In genomic region chr12:87866602-87867292, GRCh38 we compare ENCODE assay signal across 11 cellular contexts.
DNase-seq lines count a peak whose midpoint lies in the region; ATAC-seq, FAIRE-seq and TF ChIP-seq lines count a peak whose summit lies in the region.
"Had no signal": no experiment of that assay in that cellular context is flagged by ENCODE, and none has a peak within 500 bp of the region (broad histone marks: within the 10 kb centered on the region; RNA-seq: fewer than 3 reads in every experiment).

No MANE protein-coding gene starts in this region.

- no peaks in the 10 kb centered on the region for H3K4me1 ChIP-seq in small intestine (ENCODE audit: control insufficient read depth in 2 of 2, insufficient read depth in 1 of 2, low read depth in 1 of 2, low read length in 1 of 2)
- no peaks in the 10 kb centered on the region for H3K4me1 ChIP-seq in effector memory CD4-positive, alpha-beta T cell (ENCODE audit: control insufficient read depth, insufficient read depth, low read length, poor library complexity, severe bottlenecking)
- H3K4me1 ChIP-seq: body of pancreas, prostate gland had no signal

- H3K36me3 Mint-ChIP-seq in activated CD8-positive, alpha-beta T cell treated with anti-CD3 and anti-CD28 coated beads for 36 hours (ENCODE audit: low read depth) = no peaks in the 10 kb centered on the region
- H3K36me3 Mint-ChIP-seq in activated CD8-positive, alpha-beta T cell treated with anti-CD3 and anti-CD28 coated beads, Interleukin-2, amount 10 ng/mL, durations not matched to agents 7 days and 5 days (ENCODE audit: low read depth) = no peaks in the 10 kb centered on the region

- ATAC-seq in activated CD8-positive, alpha-beta T cell treated with anti-CD3 and anti-CD28 coated beads for 36 hours = no peak
- no peak for ATAC-seq in activated CD8-positive, alpha-beta T cell treated with anti-CD3 and anti-CD28 coated beads, Interleukin-2, amount 10 ng/mL, durations not matched to agents 7 days and 5 days
- ATAC-seq in HG03457 (IDR thresholded peaks at IDR 0.05; ENCODE audit: unreplicated experiment) (peak; percentile 72), GM19023 (IDR thresholded peaks at IDR 0.05; ENCODE audit: unreplicated experiment) (no peak)
- ATAC-seq: body of pancreas had no signal

- no peak overlapping the region for H3K27ac Mint-ChIP-seq in activated CD8-positive, alpha-beta T cell treated with anti-CD3 and anti-CD28 coated beads for 36 hours
- H3K27ac Mint-ChIP-seq in activated CD8-positive, alpha-beta T cell treated with anti-CD3 and anti-CD28 coated beads, Interleukin-2, amount 10 ng/mL, durations not matched to agents 7 days and 5 days = no peak overlapping the region

- FAIRE-seq in small intestine (lab: Jason Lieb, UNC) = no peak
- FAIRE-seq: G401.6 had no signal

- peak; percentile 37 for TF ChIP-seq CTCF in activated CD8-positive, alpha-beta T cell treated with anti-CD3 and anti-CD28 coated beads for 36 hours (IDR thresholded peaks at IDR 0.05)
- TF ChIP-seq CTCF in astrocyte of the spinal cord (IDR thresholded peaks at IDR 0.05; ENCODE audit: low read depth, low read length) = peak; percentile 54

- H3K4me3 ChIP-seq in astrocyte of the spinal cord (ENCODE audit: low read depth, low read length) (no peak overlapping the region), small intestine (ENCODE audit: low read depth in 1 of 2, low read length in 2 of 2) (no peak overlapping the region)
- no peak overlapping the region for H3K4me3 ChIP-seq in effector memory CD4-positive, alpha-beta T cell (ENCODE audit: insufficient read depth, low read depth, low read length, poor library complexity, severe bottlenecking)
- H3K4me3 ChIP-seq: body of pancreas, prostate gland had no signal

- POLR2A ChIA-PET in activated CD8-positive, alpha-beta T cell treated with anti-CD3 and anti-CD28 coated beads for 36 hours (lab: Charles Lee) = no interaction called here
- POLR2A ChIA-PET in activated CD8-positive, alpha-beta T cell treated with anti-CD3 and anti-CD28 coated beads, Interleukin-2, amount 10 ng/mL, durations not matched to agents 7 days and 5 days (lab: Charles Lee) = no interaction called here

- DNase-seq in activated CD8-positive, alpha-beta T cell treated with anti-CD3 and anti-CD28 coated beads for 36 hours = no peak
- DNase-seq in activated CD8-positive, alpha-beta T cell treated with anti-CD3 and anti-CD28 coated beads, Interleukin-2, amount 10 ng/mL, durations not matched to agents 7 days and 5 days = no peak
- DNase-seq in astrocyte of the spinal cord (ENCODE audit: low read depth, low spot score) (no peak), small intestine (peak; percentile 2), OCI-M2 (lab: John Stamatoyannopoulos, UW; ENCODE audit: unreplicated experiment) (no peak)
- DNase-seq in effector memory CD4-positive, alpha-beta T cell = no peak
- DNase-seq: body of pancreas had no signal

- no peak overlapping the region for H3K4me3 Mint-ChIP-seq in activated CD8-positive, alpha-beta T cell treated with anti-CD3 and anti-CD28 coated beads for 36 hours
- H3K4me3 Mint-ChIP-seq in activated CD8-positive, alpha-beta T cell treated with anti-CD3 and anti-CD28 coated beads, Interleukin-2, amount 10 ng/mL, durations not matched to agents 7 days and 5 days = no peak overlapping the region

- 72 to 85% (median 76%) methylated on average over 3 of the region's 3 CpGs for WGBS in small intestine, 3 donors

- H3K27ac ChIP-seq in small intestine (ENCODE audit: low read depth in 1 of 2, low read length in 1 of 2) = no peak overlapping the region
- no peak overlapping the region for H3K27ac ChIP-seq in effector memory CD4-positive, alpha-beta T cell (ENCODE audit: insufficient read depth, low read length, poor library complexity, severe bottlenecking)
- H3K27ac ChIP-seq: body of pancreas, prostate gland had no signal

- in situ Hi-C loops in astrocyte of the spinal cord (cut with HindIII; ENCODE audit: low sequenced_read_pairs) = no loop called here

- intact Hi-C loops in activated CD8-positive, alpha-beta T cell treated with anti-CD3 and anti-CD28 coated beads for 36 hours (cut with micrococcal nuclease) = no loop called here

- no peaks in the 10 kb centered on the region for H3K27me3 Mint-ChIP-seq in activated CD8-positive, alpha-beta T cell treated with anti-CD3 and anti-CD28 coated beads for 36 hours
- H3K27me3 Mint-ChIP-seq in activated CD8-positive, alpha-beta T cell treated with anti-CD3 and anti-CD28 coated beads, Interleukin-2, amount 10 ng/mL, durations not matched to agents 7 days and 5 days (ENCODE audit: low read depth) = no peaks in the 10 kb centered on the region

- H3K36me3 ChIP-seq in small intestine (ENCODE audit: control insufficient read depth in 2 of 2, insufficient read depth in 2 of 2, low read length in 2 of 2) = no peaks in the 10 kb centered on the region
- H3K36me3 ChIP-seq in effector memory CD4-positive, alpha-beta T cell (ENCODE audit: control insufficient read depth, insufficient read depth, low read length) = no peaks in the 10 kb centered on the region
- H3K36me3 ChIP-seq: prostate gland had no signal

- no peaks in the 10 kb centered on the region for H3K9me3 Mint-ChIP-seq in activated CD8-positive, alpha-beta T cell treated with anti-CD3 and anti-CD28 coated beads for 36 hours
- H3K9me3 Mint-ChIP-seq in activated CD8-positive, alpha-beta T cell treated with anti-CD3 and anti-CD28 coated beads, Interleukin-2, amount 10 ng/mL, durations not matched to agents 7 days and 5 days (ENCODE audit: insufficient read depth) = no peaks in the 10 kb centered on the region

- no peaks in the 10 kb centered on the region for H3K4me1 Mint-ChIP-seq in activated CD8-positive, alpha-beta T cell treated with anti-CD3 and anti-CD28 coated beads for 36 hours (ENCODE audit: low read depth)
- H3K4me1 Mint-ChIP-seq in activated CD8-positive, alpha-beta T cell treated with anti-CD3 and anti-CD28 coated beads, Interleukin-2, amount 10 ng/mL, durations not matched to agents 7 days and 5 days (ENCODE audit: low read depth) = no peaks in the 10 kb centered on the region

- no peaks in the 10 kb centered on the region for H3K9me3 ChIP-seq in small intestine (ENCODE audit: control insufficient read depth, low read depth)
- no peaks in the 10 kb centered on the region for H3K9me3 ChIP-seq in effector memory CD4-positive, alpha-beta T cell (ENCODE audit: control insufficient read depth, low read length)
- H3K9me3 ChIP-seq: body of pancreas, prostate gland had no signal

- no peaks in the 10 kb centered on the region for H3K27me3 ChIP-seq in small intestine (ENCODE audit: control insufficient read depth in 2 of 2, insufficient read depth in 2 of 2, low read length in 2 of 2)
- no peaks in the 10 kb centered on the region for H3K27me3 ChIP-seq in effector memory CD4-positive, alpha-beta T cell (replicated peaks; ENCODE audit: control insufficient read depth, insufficient read depth, low read length, poor library complexity, severe bottlenecking)
- H3K27me3 ChIP-seq: body of pancreas had no signal

- CTCF ChIA-PET in activated CD8-positive, alpha-beta T cell treated with anti-CD3 and anti-CD28 coated beads for 36 hours (lab: Charles Lee) = interaction anchor here (0.6 kb wide), 1 partner anchor 144 kb away, joined by 3 read pairs; no protein-coding TSS in a partner anchor
- CTCF ChIA-PET in activated CD8-positive, alpha-beta T cell treated with anti-CD3 and anti-CD28 coated beads, Interleukin-2, amount 10 ng/mL, durations not matched to agents 7 days and 5 days (lab: Charles Lee) = interaction anchor here (0.9 kb wide), 1 partner anchor 19 kb away, joined by 3 read pairs; no protein-coding TSS in a partner anchor
